1 cellular context compared by ENCODE assay signal in genomic region chr7:107078517-107078966, GRCh38.
TF ChIP-seq lines count a peak whose summit lies in the region.

No MANE protein-coding gene starts in this region.

TF ChIP-seq in K562, 482 proteins besides CTCF, POLR2A, EP300 and RAD21 (continued from another document):
- TF ChIP-seq SOX6 (IDR thresholded peaks at IDR 0.05): peak; percentile 66; the same call in 1 of the 2 replicates
- TF ChIP-seq PREB (CRISPR knock-in tag; IDR thresholded peaks at IDR 0.05): 0 out of 2 replicates have a peak, but pooled peaks have one; percentile 57
- no peak for TF ChIP-seq ZNF347 (CRISPR knock-in tag; IDR thresholded peaks at IDR 0.05; ENCODE audit: low read depth)
- no peak for TF ChIP-seq ZNF408 (CRISPR knock-in tag; IDR thresholded peaks at IDR 0.05; ENCODE audit: low read depth)
- TF ChIP-seq TEAD2 (tag; IDR thresholded peaks at IDR 0.05): 0 out of 2 replicates have a peak, but pooled peaks have one; percentile 33
- TF ChIP-seq ZNF175 (CRISPR knock-in tag; IDR thresholded peaks at IDR 0.05; ENCODE audit: low read depth): peak; percentile 66; the same call in 1 of the 2 replicates
- TF ChIP-seq ATF3 (IDR thresholded peaks at IDR 0.05): peak; percentile 45; the same call in 1 of the 2 replicates
- no peak for TF ChIP-seq ATF3 (CRISPR knock-in tag; conservative IDR thresholded peaks at IDR 0.05)
- peak; percentile 79; the same call in 1 of the 2 replicates for TF ChIP-seq AFF4 (CRISPR knock-in tag; IDR thresholded peaks at IDR 0.05)
- 0 out of 2 replicates have a peak, but pooled peaks have one; percentile 9 for TF ChIP-seq CTBP1 (IDR thresholded peaks at IDR 0.05; ENCODE audit: borderline replicate concordance)
- TF ChIP-seq NR3C1 (CRISPR knock-in tag; IDR thresholded peaks at IDR 0.05): no peak
- TF ChIP-seq THRB (CRISPR knock-in tag; conservative IDR thresholded peaks at IDR 0.05): 0 out of 2 replicates have a peak, but pooled peaks have one; percentile 14
- TF ChIP-seq DACH1 (IDR thresholded peaks at IDR 0.05; ENCODE audit: partially characterized antibody): peak; percentile 81
- TF ChIP-seq MIER1 (IDR thresholded peaks at IDR 0.05; ENCODE audit: low read depth): no peak
- TF ChIP-seq ZNF133 (CRISPR knock-in tag; IDR thresholded peaks at IDR 0.05): 0 out of 2 replicates have a peak, but pooled peaks have one; percentile 71
- no peak for TF ChIP-seq ZNF57 (CRISPR knock-in tag; IDR thresholded peaks at IDR 0.05)
- TF ChIP-seq ELF1 (tag; IDR thresholded peaks at IDR 0.05): no peak; the same call in 1 of the 2 replicates
- TF ChIP-seq GABPA (tag; conservative IDR thresholded peaks at IDR 0.05; ENCODE audit: low read depth): no peak
- TF ChIP-seq ZNF384 (IDR thresholded peaks at IDR 0.05; ENCODE audit: low read depth, low read length): no peak
- TF ChIP-seq MAFK (IDR thresholded peaks at IDR 0.05; ENCODE audit: low read length): no peak
- no peak for TF ChIP-seq ZNF224 (CRISPR knock-in tag; IDR thresholded peaks at IDR 0.05)
- no peak for TF ChIP-seq ZNF764 (CRISPR knock-in tag; IDR thresholded peaks at IDR 0.05; ENCODE audit: low read depth)
- 0 out of 2 replicates have a peak, but pooled peaks have one; percentile 56 for TF ChIP-seq ELF4 (CRISPR knock-in tag; IDR thresholded peaks at IDR 0.05)
- no peak for TF ChIP-seq BCL6 (CRISPR knock-in tag; IDR thresholded peaks at IDR 0.05)
- peak; percentile 36; the same call in 1 of the 2 replicates for TF ChIP-seq EHMT2 (IDR thresholded peaks at IDR 0.05)
- 0 out of 2 replicates have a peak, but pooled peaks have one; percentile 31 for TF ChIP-seq CREB3L1 (IDR thresholded peaks at IDR 0.05; ENCODE audit: borderline replicate concordance, low read depth)
- 0 out of 2 replicates have a peak, but pooled peaks have one; percentile 26 for TF ChIP-seq TFAP4 (CRISPR knock-in tag; IDR thresholded peaks at IDR 0.05; ENCODE audit: borderline replicate concordance)
